19 cellular contexts compared by ENCODE assay signal in genomic region chr15:22966321-22967083, GRCh38.
"Had no signal": no experiment of that assay in that cellular context is flagged by ENCODE, and none has a peak within 500 bp of the region (broad histone marks: within the 10 kb centered on the region; RNA-seq: fewer than 3 reads in every experiment).

No MANE protein-coding gene starts in this region.

- DNase-seq: activated CD4-positive, alpha-beta T cell treated with anti-CD3 and anti-CD28 coated beads, Interleukin-2, amount 10 ng/mL, durations not matched to agents 7 days and 5 days; activated CD4-positive, CD25-positive, alpha-beta regulatory T cell treated with anti-CD3 and anti-CD28 coated beads, Interleukin-2, amount 50 U/mL, for 72 hours; activated CD8-positive, alpha-beta T cell treated with anti-CD3 and anti-CD28 coated beads, Interleukin-2, amount 10 ng/mL, durations not matched to agents 7 days and 5 days; activated T-cell treated with anti-CD3 and anti-CD28 coated beads, Interleukin-2, amount 50 U/mL, for 1 hour; cerebellar nuclear complex; cortex of kidney; kidney; lower lobe of right lung; mesendoderm; mucosa of descending colon; nephron progenitor cell; nucleus accumbens; retina; stimulated activated CD4-positive, alpha-beta T cell treated with anti-CD3 and anti-CD28 coated beads, Interleukin-4, amount 100 ng/mL, for 4 hours; stimulated activated naive CD8-positive, alpha-beta T cell treated with anti-CD3 and anti-CD28 coated beads, Interleukin-15, Interleukin-2, amounts not matched to agents 100 U/mL and 50 U/mL, for 24 hours; thyroid gland; WERI-Rb-1 had no signal

- H3K27me3 ChIP-seq: thyroid gland had no signal

- ATAC-seq: activated CD8-positive, alpha-beta T cell treated with anti-CD3 and anti-CD28 coated beads, Interleukin-2, amount 10 ng/mL, durations not matched to agents 7 days and 5 days; activated naive CD4-positive, alpha-beta T cell treated with anti-CD3 and anti-CD28 coated beads, Interleukin-2, amount 50 U/mL, for 72 hours; lower lobe of right lung; mucosa of descending colon; stimulated activated naive CD8-positive, alpha-beta T cell treated with anti-CD3 and anti-CD28 coated beads, Interleukin-15, Interleukin-2, amounts not matched to agents 100 U/mL and 50 U/mL, for 24 hours had no signal

- H3K4me3 ChIP-seq: lower lobe of right lung, mucosa of descending colon, thyroid gland had no signal

- H3K27ac ChIP-seq: epithelial cell of prostate, lower lobe of right lung, thyroid gland, WERI-Rb-1 had no signal

- H3K9me3 ChIP-seq: lower lobe of right lung, mucosa of descending colon, thyroid gland had no signal

- H3K36me3 ChIP-seq: lower lobe of right lung, thyroid gland, WERI-Rb-1 had no signal
